ENCODE assay signal across 16 cellular contexts in genomic region chr10:3995302-3996210, GRCh38.
DNase-seq lines count a peak whose midpoint lies in the region; ATAC-seq and TF ChIP-seq lines count a peak whose summit lies in the region.
"Had no signal": no experiment of that assay in that cellular context is flagged by ENCODE, and none has a peak within 500 bp of the region (broad histone marks: within the 10 kb centered on the region; RNA-seq: fewer than 3 reads in every experiment).

No MANE protein-coding gene starts in this region.

- WGBS in IMR-90 (ENCODE audit: extremely low coverage in 2 of 2, insufficient read length in 1 of 2), 2 experiments = 100% methylated on average over 1 of the region's 8 CpGs; no CpG with 5 or more reads in 1 of the 2 experiments
- WGBS in gastroesophageal sphincter (ENCODE audit: low coverage in 1 of 2), 2 donors = 39 to 58% methylated on average over 5 to 8 of the region's 8 CpGs

- peak overlapping the region; percentile 81 for H3K27ac Mint-ChIP-seq in chondrocyte (ENCODE audit: unreplicated experiment)
- H3K27ac Mint-ChIP-seq in T-helper 2 cell treated with Interferon-gamma antibody and Interleukin-4, amounts not matched to agents 5 μg/mL and 100 μg/mL, for 36 hours = no peak overlapping the region
- no peak overlapping the region for H3K27ac Mint-ChIP-seq in natural killer cell
- H3K27ac Mint-ChIP-seq: activated CD4-positive, alpha-beta memory T cell treated with anti-CD3 and anti-CD28 coated beads for 36 hours had no signal

- DNase-seq in AG04449 (ENCODE audit: low read depth, low spot score) = peak; percentile 57
- peak; percentile 88 for DNase-seq in IMR-90
- no peak for DNase-seq in chondrocyte (ENCODE audit: low spot score)
- peak; percentile 16 for DNase-seq in kidney epithelial cell (ENCODE audit: low read depth)
- DNase-seq in T-helper 2 cell treated with Interferon-gamma antibody and Interleukin-4, amounts not matched to agents 5 μg/mL and 100 μg/mL, for 36 hours (ENCODE audit: low spot score) = no peak
- DNase-seq in natural killer cell = no peak
- DNase-seq in COR-L47 (lab: John Stamatoyannopoulos, UW) = no peak
- DNase-seq: activated CD4-positive, alpha-beta memory T cell treated with anti-CD3 and anti-CD28 coated beads for 36 hours; activated effector memory CD4-positive, alpha-beta T cell treated with Interleukin-2 at 50 U/mL for 16 hours; colonic mucosa; head of caudate nucleus; NCI-H446; OCI-M1 had no signal

- no peak for TF ChIP-seq EP300 in gastroesophageal sphincter (IDR thresholded peaks at IDR 0.05)

- peak overlapping the region; percentile 91; the same call in 1 of the 2 replicates for H3K23ac ChIP-seq in IMR-90 (ENCODE audit: low read depth, low read length)

- peak overlapping the region; percentile 86 for H2AK5ac ChIP-seq in IMR-90 (ENCODE audit: low read depth, low read length)

- peak overlapping the region; percentile 78 for H2AFZ ChIP-seq in IMR-90 (replicated peaks; ENCODE audit: low read length, poor library complexity)

- no peak overlapping the region for H2AK9ac ChIP-seq in IMR-90 (replicated peaks; ENCODE audit: low read depth, low read length, poor library complexity)

- ATAC-seq in IMR-90 (ENCODE audit: low read depth) (peak; percentile 80), gastroesophageal sphincter (no peak), natural killer cell (no peak)

- peaks cover 3% of the 10 kb centered on the region for H3K36me3 Mint-ChIP-seq in chondrocyte (ENCODE audit: low read depth)
- no peaks in the 10 kb centered on the region for H3K36me3 Mint-ChIP-seq in T-helper 2 cell treated with Interferon-gamma antibody and Interleukin-4, amounts not matched to agents 5 μg/mL and 100 μg/mL, for 36 hours (ENCODE audit: low read depth)
- no peaks in the 10 kb centered on the region for H3K36me3 Mint-ChIP-seq in natural killer cell

- peak overlapping the region; percentile 42; the same call in 1 of the 2 replicates for H4K5ac ChIP-seq in IMR-90 (ENCODE audit: low read depth, low read length)

- peak overlapping the region; percentile 94 for H2BK20ac ChIP-seq in IMR-90 (ENCODE audit: low read depth, low read length)

- TF ChIP-seq CTCF in AG04449 (IDR thresholded peaks at IDR 0.05; ENCODE audit: insufficient read depth, low read length, missing control alignments) (no peak), IMR-90 (conservative IDR thresholded peaks at IDR 0.05; ENCODE audit: low read depth, low read length) (no peak), chondrocyte (IDR thresholded peaks at IDR 0.05) (no peak), kidney epithelial cell (IDR thresholded peaks at IDR 0.05; ENCODE audit: insufficient read depth, low read length, poor library complexity, severe bottlenecking) (no peak), gastroesophageal sphincter (IDR thresholded peaks at IDR 0.05) (no peak), natural killer cell (IDR thresholded peaks at IDR 0.05) (no peak)

- TF ChIP-seq POLR2A in IMR-90 (IDR thresholded peaks at IDR 0.05; ENCODE audit: low read depth, low read length) (no peak), gastroesophageal sphincter (IDR thresholded peaks at IDR 0.05) (no peak)

- POLR2A ChIA-PET in AG04449 (lab: Yijun Ruan, JAX) = no interaction called here
- POLR2A ChIA-PET in IMR-90 (lab: Charles Lee; ENCODE audit: unreplicated experiment) = no interaction called here

- H3K9ac ChIP-seq in IMR-90 (ENCODE audit: low read depth, low read length) = no peak overlapping the region

- peak overlapping the region; percentile 2 to 91; a peak in 3 of 4 replicates for H4K8ac ChIP-seq in IMR-90 (ENCODE audit: low read depth in 2 of 2, low read length in 2 of 2)

- H4K91ac ChIP-seq in IMR-90 (ENCODE audit: insufficient read depth, low read depth, low read length) = peak overlapping the region; percentile 66

- peak overlapping the region; percentile 84 for H2BK5ac ChIP-seq in IMR-90 (ENCODE audit: low read depth, low read length, poor library complexity, severe bottlenecking)

- peak overlapping the region; percentile 94 for H2BK120ac ChIP-seq in IMR-90 (ENCODE audit: low read depth, low read length)

- H3K9me3 Mint-ChIP-seq in chondrocyte (ENCODE audit: low read depth) (peaks cover 10% of the 10 kb centered on the region), natural killer cell (peaks cover 0 to 6% of the 10 kb centered on the region in 2 donors)
- H3K9me3 Mint-ChIP-seq in T-helper 2 cell treated with Interferon-gamma antibody and Interleukin-4, amounts not matched to agents 5 μg/mL and 100 μg/mL, for 36 hours = peaks cover 11% of the 10 kb centered on the region

- H3K4me1 ChIP-seq in IMR-90 (ENCODE audit: control insufficient read depth, insufficient read depth, low read length) = peaks cover 3% of the 10 kb centered on the region; the same call in 1 of the 2 replicates
- H3K4me1 ChIP-seq in gastroesophageal sphincter = peaks cover 0 to 10% (median 0%) of the 10 kb centered on the region in 3 donors
- H3K4me1 ChIP-seq: colonic mucosa, vagina had no signal

- H3K4me3 ChIP-seq in AG04449 (ENCODE audit: low read depth, low read length) (no peak overlapping the region), IMR-90 (ENCODE audit: insufficient read depth, low read depth, low read length) (no peak overlapping the region), kidney epithelial cell (ENCODE audit: low read depth, low read length) (no peak overlapping the region), gastroesophageal sphincter (no peak overlapping the region)
- H3K4me3 ChIP-seq: colonic mucosa, vagina had no signal

- no peaks in the 10 kb centered on the region for H3K27me3 Mint-ChIP-seq in chondrocyte (ENCODE audit: low read depth)
- H3K27me3 Mint-ChIP-seq in T-helper 2 cell treated with Interferon-gamma antibody and Interleukin-4, amounts not matched to agents 5 μg/mL and 100 μg/mL, for 36 hours (ENCODE audit: low read depth) = peaks cover 6% of the 10 kb centered on the region
- no peaks in the 10 kb centered on the region for H3K27me3 Mint-ChIP-seq in natural killer cell (ENCODE audit: low read depth in 2 of 2)
- H3K27me3 Mint-ChIP-seq: activated CD4-positive, alpha-beta memory T cell treated with anti-CD3 and anti-CD28 coated beads for 36 hours had no signal

- H4K20me1 ChIP-seq in IMR-90 (ENCODE audit: insufficient read depth, low read length) = no peaks in the 10 kb centered on the region

- in situ Hi-C loops in IMR-90 (cut with MboI; ENCODE audit: low sequenced_read_pairs) = no loop called here

- H3K79me1 ChIP-seq in IMR-90 (ENCODE audit: low read depth in 1 of 2, low read length in 2 of 2) = no peaks in the 10 kb centered on the region

- no peak overlapping the region; the same call in 1 of the 2 replicates for H3K56ac ChIP-seq in IMR-90 (ENCODE audit: extremely low read depth, insufficient read depth, low read length)

- BruUV-seq in IMR-90 (replicated peaks; lab: Mats Ljungman, UMichigan) = no TSS peak

- H3K9me1 ChIP-seq in IMR-90 (ENCODE audit: insufficient read depth, low read length) = peaks cover 5% of the 10 kb centered on the region

- H2BK15ac ChIP-seq in IMR-90 (ENCODE audit: low read depth, low read length) = peak overlapping the region; percentile 99

- H3K4me3 Mint-ChIP-seq in chondrocyte (ENCODE audit: unreplicated experiment) = no peak overlapping the region
- H3K4me3 Mint-ChIP-seq in T-helper 2 cell treated with Interferon-gamma antibody and Interleukin-4, amounts not matched to agents 5 μg/mL and 100 μg/mL, for 36 hours = no peak overlapping the region
- no peak overlapping the region for H3K4me3 Mint-ChIP-seq in natural killer cell
- H3K4me3 Mint-ChIP-seq: activated CD4-positive, alpha-beta memory T cell treated with anti-CD3 and anti-CD28 coated beads for 36 hours had no signal

- H3K27ac ChIP-seq in IMR-90 (ENCODE audit: insufficient read depth, low read length) (no peak overlapping the region; the same call in 1 of the 2 replicates), gastroesophageal sphincter (no peak overlapping the region)
- H3K27ac ChIP-seq: colonic mucosa, neutrophil, vagina had no signal

- H3K27me3 ChIP-seq in IMR-90 (ENCODE audit: control insufficient read depth, insufficient read depth, low read length) (no peaks in the 10 kb centered on the region), kidney epithelial cell (ENCODE audit: control insufficient read depth, insufficient read depth, low read length) (no peaks in the 10 kb centered on the region), gastroesophageal sphincter (no peaks in the 10 kb centered on the region)
- H3K27me3 ChIP-seq: colonic mucosa, neutrophil, vagina had no signal

- H3K9me3 ChIP-seq in IMR-90 (ENCODE audit: control insufficient read depth, insufficient read depth, low read length) (peaks cover 2% of the 10 kb centered on the region; the same call in 1 of the 2 replicates), gastroesophageal sphincter (no peaks in the 10 kb centered on the region)
- H3K9me3 ChIP-seq: colonic mucosa, neutrophil, vagina had no signal

- peak overlapping the region; percentile 92 for H3K14ac ChIP-seq in IMR-90 (replicated peaks; ENCODE audit: low read depth, low read length)

- dilution Hi-C loops in IMR-90 (cut with HindIII; ENCODE audit: low sequenced_read_pairs, unreplicated experiment) = no loop called here

- peak overlapping the region; percentile 55; the same call in 1 of the 2 replicates for H3K18ac ChIP-seq in IMR-90 (ENCODE audit: low read depth, low read length)

- H3K4me1 Mint-ChIP-seq in chondrocyte (ENCODE audit: low read depth) (peaks cover 37% of the 10 kb centered on the region), natural killer cell (peaks cover 0 to 7% of the 10 kb centered on the region in 2 donors)
- H3K4me1 Mint-ChIP-seq in T-helper 2 cell treated with Interferon-gamma antibody and Interleukin-4, amounts not matched to agents 5 μg/mL and 100 μg/mL, for 36 hours (ENCODE audit: low read depth) = peaks cover 12% of the 10 kb centered on the region

- peak overlapping the region; percentile 53; the same call in 1 of the 2 replicates for H3K4me2 ChIP-seq in IMR-90 (ENCODE audit: low read depth, low read length)

- intact Hi-C loops in IMR-90 (cut with micrococcal nuclease) = no loop called here
- intact Hi-C loops in natural killer cell (cut with micrococcal nuclease) = no loop called here

- H3K36me3 ChIP-seq in IMR-90 (ENCODE audit: control insufficient read depth, insufficient read depth, low read length) = no peaks in the 10 kb centered on the region
- no peaks in the 10 kb centered on the region for H3K36me3 ChIP-seq in kidney epithelial cell (ENCODE audit: control insufficient read depth, insufficient read depth, low read length)
- no peaks in the 10 kb centered on the region for H3K36me3 ChIP-seq in gastroesophageal sphincter
- H3K36me3 ChIP-seq: colonic mucosa, neutrophil, vagina had no signal

- CTCF ChIA-PET in AG04449 (lab: Yijun Ruan, JAX) = no interaction called here
- CTCF ChIA-PET in IMR-90 (lab: Yijun Ruan, JAX) = no interaction called here

- peak overlapping the region; percentile 86; the same call in 1 of the 2 replicates for H3K4ac ChIP-seq in IMR-90 (ENCODE audit: low read depth, low read length)

- TF ChIP-seq RAD21 in IMR-90 (IDR thresholded peaks at IDR 0.05; ENCODE audit: low read length) = peak; percentile 22; the same call in 1 of the 2 replicates

TF ChIP-seq in IMR-90, 13 proteins besides CTCF, POLR2A, EP300 and RAD21 (continues in another document):
- TF ChIP-seq CHD1 (IDR thresholded peaks at IDR 0.05; ENCODE audit: low read depth, low read length) (no peak), SMC3 (IDR thresholded peaks at IDR 0.05; ENCODE audit: low read depth, low read length) (no peak), MAFK (IDR thresholded peaks at IDR 0.05; ENCODE audit: low read depth, low read length) (peak; percentile 41; the same call in 1 of the 2 replicates)

Comparison
In these comparisons a context has a peak if more than half of its experiments do, and no peak if none do; other contexts are left out.
1. DNase-seq: peak in AG04449 (single experiment), IMR-90 (single experiment) and kidney epithelial cell (single experiment); none in chondrocyte (single experiment), T-helper 2 cell treated with Interferon-gamma antibody and Interleukin-4, amounts not matched to agents 5 μg/mL and 100 μg/mL, for 36 hours (single experiment), natural killer cell (single experiment) and COR-L47 (single experiment).